In genomic region chr5:178205010-178205748, GRCh38 we compare ENCODE assay signal across 8 cellular contexts. TPM values are rescaled to one million over a fixed set of nuclear protein-coding genes. Genes with fewer than 3 reads are reported as not detected.
DNase-seq lines count a peak whose midpoint lies in the region; ATAC-seq and TF ChIP-seq lines count a peak whose summit lies in the region.

No MANE protein-coding gene starts in this region.

- H3K36me3 ChIP-seq in CD8-positive, alpha-beta memory T cell (ENCODE audit: insufficient read depth, low read length), result peaks cover 34% of the 10 kb centered on the region
- H3K36me3 ChIP-seq in neuronal stem cell (replicated peaks in 1 of 2; ENCODE audit: control insufficient read depth in 2 of 2, insufficient read depth in 2 of 2, low read length in 2 of 2) (peaks cover 45 to 49% of the 10 kb centered on the region in 2 donors), subcutaneous abdominal adipose tissue (ENCODE audit: control insufficient read depth in 5 of 5, insufficient read depth in 5 of 5, low read length in 5 of 5) (peaks cover 4 to 43% (median 41%) of the 10 kb centered on the region in 5 donors)

- DNase-seq in CD8-positive, alpha-beta memory T cell, result peak; percentile 64 to 79 (median 66)
- DNase-seq in RKO (ENCODE audit: low spot score), result peak; percentile 86
- peak; percentile 66 for DNase-seq in activated gamma-delta T cell treated with Interleukin-2 at 50 U/mL for 16 hours
- no peak for DNase-seq in foreskin keratinocyte
- DNase-seq in neuronal stem cell (ENCODE audit: low spot score), result peak; percentile 46

- peak overlapping the region; percentile 43 for H3K14ac ChIP-seq in neuronal stem cell (ENCODE audit: low read length)

- peak overlapping the region; percentile 65 for H3K4me2 ChIP-seq in neuronal stem cell (ENCODE audit: insufficient read depth, low read length, poor library complexity, severe bottlenecking)

- no peaks in the 10 kb centered on the region for H3K9me3 ChIP-seq in CD8-positive, alpha-beta memory T cell (ENCODE audit: low read length)
- H3K9me3 ChIP-seq in neuronal stem cell (replicated peaks in 1 of 2; ENCODE audit: control insufficient read depth in 2 of 2, insufficient read depth in 1 of 2, low read depth in 1 of 2, low read length in 2 of 2) (no peaks in the 10 kb centered on the region), subcutaneous abdominal adipose tissue (ENCODE audit: control insufficient read depth in 5 of 5, low read length in 5 of 5) (no peaks in the 10 kb centered on the region)

- H3K9ac ChIP-seq in neuronal stem cell (ENCODE audit: low read depth, low read length, poor library complexity) (peak overlapping the region; percentile 100), subcutaneous abdominal adipose tissue (ENCODE audit: low read length in 5 of 5) (peak overlapping the region in 4 of 5 donors; percentile 81 to 94 (median 88))

- peaks cover 27 to 49% (median 32%) of the 10 kb centered on the region in 3 donors for H3K4me1 Mint-ChIP-seq in CD8-positive, alpha-beta memory T cell

- peaks cover 8% of the 10 kb centered on the region for H3K79me1 ChIP-seq in neuronal stem cell (ENCODE audit: low read depth, low read length)

- no peak overlapping the region for H4K91ac ChIP-seq in neuronal stem cell (ENCODE audit: low read depth, low read length, poor library complexity)

- H3K4me3 ChIP-seq in CD8-positive, alpha-beta memory T cell (ENCODE audit: low read length), result peak overlapping the region; percentile 91
- H3K4me3 ChIP-seq in neuronal stem cell (ENCODE audit: low read length in 2 of 2), result peak overlapping the region; percentile 85 to 99
- peak overlapping the region; percentile 69 to 98 (median 87) for H3K4me3 ChIP-seq in subcutaneous abdominal adipose tissue (ENCODE audit: low read depth in 1 of 5, low read length in 5 of 5)

- peak overlapping the region; percentile 100 for H3K23ac ChIP-seq in neuronal stem cell (ENCODE audit: low read depth, low read length, poor library complexity)

- H2AFZ ChIP-seq in neuronal stem cell (ENCODE audit: low read length), result peak overlapping the region; percentile 77

- H2BK5ac ChIP-seq in neuronal stem cell (ENCODE audit: low read length), result peak overlapping the region; percentile 19

- H4K8ac ChIP-seq in neuronal stem cell (ENCODE audit: low read depth, low read length), result no peak overlapping the region

- H2AK5ac ChIP-seq in neuronal stem cell (ENCODE audit: low read depth, low read length), result peak overlapping the region; percentile 97

- WGBS in neuronal stem cell (ENCODE audit: extremely low coverage in 2 of 2, insufficient read length in 2 of 2, insufficient replicate concordance in 1 of 2), 2 donors, result no CpG with 5 or more reads among the region's 74 CpGs

- POLR2A ChIA-PET in CD8-positive, alpha-beta memory T cell (lab: Charles Lee), result interaction anchor here (0.9 to 1.3 kb wide), 7 partner anchors 8 to 1419 kb away, joined by 3 to 7 read pairs (median 3); partner anchors contain the start of genes HNRNPH1 and NHP2

- peaks cover 32% of the 10 kb centered on the region for H3K4me1 ChIP-seq in CD8-positive, alpha-beta memory T cell (ENCODE audit: insufficient read depth, low read length)
- H3K4me1 ChIP-seq in foreskin keratinocyte (peaks cover 11% of the 10 kb centered on the region), neuronal stem cell (ENCODE audit: control insufficient read depth in 2 of 2, insufficient read depth in 1 of 2, low read depth in 1 of 2, low read length in 2 of 2) (peaks cover 9 to 11% of the 10 kb centered on the region in 2 donors), subcutaneous abdominal adipose tissue (ENCODE audit: control insufficient read depth in 5 of 5, insufficient read depth in 5 of 5, low read length in 5 of 5) (peaks cover 4 to 32% (median 24%) of the 10 kb centered on the region in 5 donors)

- no peak overlapping the region for H2BK15ac ChIP-seq in neuronal stem cell (ENCODE audit: low read length)

- H3K9me3 Mint-ChIP-seq in CD8-positive, alpha-beta memory T cell, result peaks cover 0 to 2% (median 0%) of the 10 kb centered on the region in 5 donors

- H3K27ac ChIP-seq in CD8-positive, alpha-beta memory T cell (ENCODE audit: low read depth, low read length), result peak overlapping the region; percentile 79
- peak overlapping the region; percentile 68 for H3K27ac ChIP-seq in foreskin keratinocyte
- peak overlapping the region; percentile 63 for H3K27ac ChIP-seq in neuronal stem cell (replicated peaks; ENCODE audit: low read length)
- H3K27ac ChIP-seq in subcutaneous abdominal adipose tissue (ENCODE audit: low read depth, low read length), result peak overlapping the region; percentile 59

- peaks cover 0 to 2% of the 10 kb centered on the region in 2 donors for H3K27me3 Mint-ChIP-seq in CD8-positive, alpha-beta memory T cell

- peak overlapping the region; percentile 100 for H3K18ac ChIP-seq in neuronal stem cell (ENCODE audit: low read length)

- H3K4me3 Mint-ChIP-seq in CD8-positive, alpha-beta memory T cell, result peak overlapping the region; percentile 84 to 99 (median 96)

- peak overlapping the region; percentile 90 for H3K4ac ChIP-seq in neuronal stem cell (ENCODE audit: low read length)

- no peak overlapping the region for H2BK12ac ChIP-seq in neuronal stem cell (ENCODE audit: low read length)

- TF ChIP-seq CTCF in foreskin keratinocyte (conservative IDR thresholded peaks at IDR 0.05), result no peak

- H3K27me3 ChIP-seq in CD8-positive, alpha-beta memory T cell (ENCODE audit: insufficient read depth, low read length, poor library complexity, severe bottlenecking), result no peaks in the 10 kb centered on the region
- H3K27me3 ChIP-seq in foreskin keratinocyte, result no peaks in the 10 kb centered on the region
- H3K27me3 ChIP-seq in neuronal stem cell (ENCODE audit: control insufficient read depth in 3 of 3, insufficient read depth in 3 of 3, low read depth in 1 of 3, low read length in 3 of 3), result no peaks in the 10 kb centered on the region
- no peaks in the 10 kb centered on the region for H3K27me3 ChIP-seq in subcutaneous abdominal adipose tissue (ENCODE audit: control insufficient read depth in 5 of 5, insufficient read depth in 4 of 5, low read length in 5 of 5)

- H2BK120ac ChIP-seq in neuronal stem cell (ENCODE audit: low read depth, low read length), result no peak overlapping the region

- CTCF ChIA-PET in CD8-positive, alpha-beta memory T cell (lab: Charles Lee), result interaction anchor here (0.8 to 1.5 kb wide), 3 partner anchors 8 to 60 kb away, joined by 3 to 8 read pairs (median 3); no protein-coding TSS in a partner anchor

- peaks cover 6 to 51% (median 7%) of the 10 kb centered on the region in 3 donors for H3K36me3 Mint-ChIP-seq in CD8-positive, alpha-beta memory T cell

- ATAC-seq in GM19351 (IDR thresholded peaks at IDR 0.05; ENCODE audit: unreplicated experiment) (peak; percentile 54), HG03469 (IDR thresholded peaks at IDR 0.05; ENCODE audit: unreplicated experiment) (peak; percentile 24), foreskin keratinocyte (peak; percentile 47)

- H3K27ac Mint-ChIP-seq in CD8-positive, alpha-beta memory T cell, result peak overlapping the region; percentile 72 to 94 (median 84)

RNA-seq across cellular contexts. Expression of gene HNRNPAB, which starts 0.8 kb away (rescaled TPM):
- 100 to 1,000 TPM; 672 to 673 TPM for total RNA-seq in CD8-positive, alpha-beta memory T cell
- polyA plus RNA-seq in CD8-positive, alpha-beta memory T cell, result 80.5 TPM
- 140 and 167 TPM in 2 replicates for total RNA-seq in foreskin keratinocyte
- 208 and 251 TPM in 2 replicates for polyA plus RNA-seq in foreskin keratinocyte
- 252 TPM for polyA plus RNA-seq in neuronal stem cell (2013, experiment 1 of 2)
- 248 TPM for polyA plus RNA-seq in neuronal stem cell (2013, experiment 2 of 2)

RNA-seq across cellular contexts. Expression of gene GMCL2, which starts 18.0 kb away (rescaled TPM):
- total RNA-seq in CD8-positive, alpha-beta memory T cell, result not detected
- not detected for polyA plus RNA-seq in CD8-positive, alpha-beta memory T cell
- total RNA-seq in foreskin keratinocyte, result not detected in 2 replicates
- not detected in 2 replicates for polyA plus RNA-seq in foreskin keratinocyte
- polyA plus RNA-seq in neuronal stem cell (2013, experiment 1 of 2), result not detected
- not detected for polyA plus RNA-seq in neuronal stem cell (2013, experiment 2 of 2)

RNA-seq across cellular contexts. Expression of gene PHYKPL, which starts 27.4 kb away (rescaled TPM):
- 10 to 100 TPM; 57.8 to 61.1 TPM for total RNA-seq in CD8-positive, alpha-beta memory T cell
- 41.6 TPM for polyA plus RNA-seq in CD8-positive, alpha-beta memory T cell
- 11.4 and 14.9 TPM in 2 replicates for total RNA-seq in foreskin keratinocyte
- 8.9 and 10.9 TPM in 2 replicates for polyA plus RNA-seq in foreskin keratinocyte
- 13.6 TPM for polyA plus RNA-seq in neuronal stem cell (2013, experiment 1 of 2)
- polyA plus RNA-seq in neuronal stem cell (2013, experiment 2 of 2), result 13.2 TPM

RNA-seq across cellular contexts. Expression of gene NHP2, which starts 51.5 kb away (rescaled TPM):
- 100 to 1,000 TPM; 298 to 311 TPM for total RNA-seq in CD8-positive, alpha-beta memory T cell
- 219 TPM for polyA plus RNA-seq in CD8-positive, alpha-beta memory T cell
- total RNA-seq in foreskin keratinocyte, result 187 and 215 TPM in 2 replicates
- 339 and 347 TPM in 2 replicates for polyA plus RNA-seq in foreskin keratinocyte
- polyA plus RNA-seq in neuronal stem cell (2013, experiment 1 of 2), result 177 TPM
- polyA plus RNA-seq in neuronal stem cell (2013, experiment 2 of 2), result 166 TPM

Comparison
In these comparisons a context has a peak if more than half of its experiments do, and no peak if none do; other contexts are left out.
1. DNase-seq: peak in CD8-positive, alpha-beta memory T cell (5 of 5), RKO (single experiment), activated gamma-delta T cell treated with Interleukin-2 at 50 U/mL for 16 hours (single experiment) and neuronal stem cell (single experiment); none in foreskin keratinocyte (0 of 2).
2. Peak in every context shown above with its lines, with median percentiles within 50 percentile points of each other: H3K27ac ChIP-seq, H3K4me3 ChIP-seq and ATAC-seq.